In genomic region chr14:20754308-20754707, GRCh38 we compare ENCODE assay signal across 15 cellular contexts. TPM values are rescaled to one million over a fixed set of nuclear protein-coding genes. Genes with fewer than 3 reads are reported as not detected.
DNase-seq lines count a peak whose midpoint lies in the region; ATAC-seq and TF ChIP-seq lines count a peak whose summit lies in the region.
"Had no signal": no experiment of that assay in that cellular context is flagged by ENCODE, and none has a peak within 500 bp of the region (broad histone marks: within the 10 kb centered on the region; RNA-seq: fewer than 3 reads in every experiment).

No MANE protein-coding gene starts in this region.

- 86% methylated on average over 2 of the region's 2 CpGs for WGBS in right cardiac atrium
- WGBS in body of pancreas, 2 donors: 39 to 40% methylated on average over 2 of the region's 2 CpGs
- 57 to 64% methylated on average over 2 of the region's 2 CpGs for WGBS in thyroid gland, 2 donors

- H3K4me1 ChIP-seq in right cardiac atrium (ENCODE audit: control insufficient read depth, insufficient read depth, low read length): no peaks in the 10 kb centered on the region
- H3K4me1 ChIP-seq in body of pancreas: peaks cover 15% of the 10 kb centered on the region
- peaks cover 3 to 8% of the 10 kb centered on the region in 2 donors for H3K4me1 ChIP-seq in thyroid gland
- H3K4me1 ChIP-seq: BE2C had no signal

- H3K4me3 ChIP-seq in right cardiac atrium (ENCODE audit: low read length): no peak overlapping the region
- H3K4me3 ChIP-seq in body of pancreas: no peak overlapping the region
- H3K4me3 ChIP-seq in thyroid gland (replicated peaks in 1 of 3): no peak overlapping the region
- H3K4me3 ChIP-seq: GM12878, GM23248 had no signal

- H3K27ac ChIP-seq in right cardiac atrium (ENCODE audit: low read length): no peak overlapping the region
- H3K27ac ChIP-seq in body of pancreas: no peak overlapping the region
- H3K27ac ChIP-seq in thyroid gland: no peak overlapping the region
- H3K27ac ChIP-seq: C4-2B, GM23248 had no signal

- no peak for DNase-seq in Right ventricle myocardium superior
- no peak for DNase-seq in right cardiac atrium
- DNase-seq in body of pancreas: peak; percentile 18 to 60 (median 36)
- peak; percentile 58 for DNase-seq in left lobe of liver (ENCODE audit: low spot score)
- peak; percentile 17 to 18 for DNase-seq in thyroid gland
- DNase-seq in stimulated activated naive CD4-positive, alpha-beta T cell (lab: John Stamatoyannopoulos, UW): no peak
- no peak for DNase-seq in naive thymus-derived CD8-positive, alpha-beta T cell
- DNase-seq: BE2C; CD4-positive, alpha-beta memory T cell; DMS79; GM23248 had no signal

- H3K27me3 ChIP-seq in right cardiac atrium (ENCODE audit: control insufficient read depth, insufficient read depth) (no peaks in the 10 kb centered on the region), body of pancreas (no peaks in the 10 kb centered on the region), thyroid gland (no peaks in the 10 kb centered on the region)

- peaks cover 0 to 21% (median 6%) of the 10 kb centered on the region in 3 donors for H3K36me3 Mint-ChIP-seq in naive thymus-derived CD8-positive, alpha-beta T cell
- H3K36me3 Mint-ChIP-seq: CD4-positive, alpha-beta memory T cell had no signal

- TF ChIP-seq CTCF in body of pancreas (IDR thresholded peaks at IDR 0.05): no peak
- TF ChIP-seq CTCF in thyroid gland (IDR thresholded peaks at IDR 0.05): no peak

- POLR2A ChIA-PET in naive thymus-derived CD8-positive, alpha-beta T cell (lab: Charles Lee): no interaction called here

- intact Hi-C loops in Right ventricle myocardium superior (cut with DNase I) (no loop called here), right cardiac atrium (cut with DNase I) (no loop called here), body of pancreas (cut with DNase I) (no loop called here), thyroid gland (cut with DNase I) (no loop called here)

- H3K9me3 ChIP-seq in right cardiac atrium (ENCODE audit: control insufficient read depth, low read length): no peaks in the 10 kb centered on the region
- peaks cover 0 to 12% (median 0%) of the 10 kb centered on the region in 3 donors for H3K9me3 ChIP-seq in body of pancreas
- H3K9me3 ChIP-seq in thyroid gland: no peaks in the 10 kb centered on the region
- H3K9me3 ChIP-seq: BE2C had no signal

- H3K9me3 Mint-ChIP-seq in naive thymus-derived CD8-positive, alpha-beta T cell: peaks cover 0 to 25% (median 17%) of the 10 kb centered on the region in 9 donors

- ATAC-seq in Right ventricle myocardium superior (ENCODE audit: poor library complexity) (peak; percentile 91), right cardiac atrium (no peak), body of pancreas (peak; percentile 67), left lobe of liver (peak; percentile 97)
- ATAC-seq in naive thymus-derived CD8-positive, alpha-beta T cell: no peak
- ATAC-seq: GM12878, HCT116 had no signal

- no peak for TF ChIP-seq POLR2A in body of pancreas (IDR thresholded peaks at IDR 0.05)
- TF ChIP-seq POLR2A in thyroid gland (IDR thresholded peaks at IDR 0.05): no peak

- no peak overlapping the region for H3K4me3 Mint-ChIP-seq in naive thymus-derived CD8-positive, alpha-beta T cell
- H3K4me3 Mint-ChIP-seq: CD4-positive, alpha-beta memory T cell had no signal

- H3K27me3 Mint-ChIP-seq in naive thymus-derived CD8-positive, alpha-beta T cell: peaks cover 0 to 14% (median 6%) of the 10 kb centered on the region in 5 donors

- H3K36me3 ChIP-seq in body of pancreas (replicated peaks in 1 of 2; ENCODE audit: insufficient read depth in 1 of 2, low read depth in 2 of 2) (no peaks in the 10 kb centered on the region), thyroid gland (no peaks in the 10 kb centered on the region)
- H3K36me3 ChIP-seq: BE2C had no signal

- no peak overlapping the region for H3K27ac Mint-ChIP-seq in naive thymus-derived CD8-positive, alpha-beta T cell
- H3K27ac Mint-ChIP-seq: CD4-positive, alpha-beta memory T cell had no signal

- H3K4me1 Mint-ChIP-seq in naive thymus-derived CD8-positive, alpha-beta T cell: no peaks in the 10 kb centered on the region
- H3K4me1 Mint-ChIP-seq: CD4-positive, alpha-beta memory T cell had no signal

RNA-seq across cellular contexts. Expression of gene EDDM3A, which starts 8.6 kb away (rescaled TPM):
- total RNA-seq in Right ventricle myocardium superior (not detected), right cardiac atrium (not detected), body of pancreas (not detected), left lobe of liver (not detected), thyroid gland (not detected)
- not detected for polyA plus RNA-seq in right cardiac atrium
- not detected for total RNA-seq in naive thymus-derived CD8-positive, alpha-beta T cell
- not detected for polyA plus RNA-seq in naive thymus-derived CD8-positive, alpha-beta T cell
- total RNA-seq: CD4-positive, alpha-beta memory T cell; G401; GM12878; GM23248 had no signal
- polyA plus RNA-seq: CD4-positive, alpha-beta memory T cell; GM12878; GM23248 had no signal

RNA-seq across cellular contexts. Expression of gene EDDM3B, which starts 13.9 kb away (rescaled TPM):
- total RNA-seq in Right ventricle myocardium superior: not detected
- not detected for total RNA-seq in right cardiac atrium
- polyA plus RNA-seq in right cardiac atrium: not detected
- total RNA-seq in body of pancreas: not detected
- not detected for total RNA-seq in left lobe of liver
- total RNA-seq in thyroid gland: not detected
- total RNA-seq in naive thymus-derived CD8-positive, alpha-beta T cell: not detected
- not detected for polyA plus RNA-seq in naive thymus-derived CD8-positive, alpha-beta T cell
- total RNA-seq: CD4-positive, alpha-beta memory T cell; G401; GM12878; GM23248 had no signal
- polyA plus RNA-seq: CD4-positive, alpha-beta memory T cell; GM12878; GM23248 had no signal

RNA-seq across cellular contexts. Expression of gene RNASE6, which starts 26.8 kb away (rescaled TPM):
- total RNA-seq in Right ventricle myocardium superior: 6.4 TPM
- 10 to 100 TPM in 2 of 4 donors, 1 to 10 TPM in 2; 5.2 to 13.9 (median 8.6) TPM for total RNA-seq in right cardiac atrium
- 2.4 TPM for polyA plus RNA-seq in right cardiac atrium
- 1 to 10 TPM in 1 of 2 donors, not detected in 1; 9.6 TPM for total RNA-seq in body of pancreas
- 1.6 TPM for total RNA-seq in left lobe of liver
- 10 to 100 TPM in 1 of 4 donors, 1 to 10 TPM in 3; 1.8 to 13.2 (median 6.2) TPM for total RNA-seq in thyroid gland
- total RNA-seq in naive thymus-derived CD8-positive, alpha-beta T cell: under 1 TPM; 0.74 to 0.81 TPM
- polyA plus RNA-seq in naive thymus-derived CD8-positive, alpha-beta T cell: under 1 TPM; 0.43 to 0.80 (median 0.75) TPM
- total RNA-seq: G401, GM23248 had no signal
- polyA plus RNA-seq: GM23248 had no signal

RNA-seq across cellular contexts. Expression of gene RNASE1, which starts 48.3 kb away (rescaled TPM):
- 317 TPM for total RNA-seq in Right ventricle myocardium superior
- total RNA-seq in right cardiac atrium: 100 to 1,000 TPM; 256 to 394 (median 314) TPM
- 290 TPM for polyA plus RNA-seq in right cardiac atrium
- 100 to 1,000 TPM; 316 to 772 TPM for total RNA-seq in body of pancreas
- total RNA-seq in left lobe of liver: 21.4 TPM
- 100 to 1,000 TPM in 2 of 4 donors, 10 to 100 TPM in 2; 69.0 to 208 (median 133) TPM for total RNA-seq in thyroid gland
- 10 to 100 TPM in 1 of 2 experiments, 1 to 10 TPM in 1; 5.6 to 10.3 TPM for total RNA-seq in naive thymus-derived CD8-positive, alpha-beta T cell
- not detected for polyA plus RNA-seq in naive thymus-derived CD8-positive, alpha-beta T cell
- total RNA-seq: GM23248 had no signal
- polyA plus RNA-seq: CD4-positive, alpha-beta memory T cell; GM23248 had no signal

Comparison
In these comparisons a context has a peak if more than half of its experiments do, and no peak if none do; other contexts are left out.
1. ATAC-seq: peak in Right ventricle myocardium superior (single experiment), body of pancreas (single experiment) and left lobe of liver (single experiment); none in right cardiac atrium (0 of 2) and naive thymus-derived CD8-positive, alpha-beta T cell (0 of 2).
2. DNase-seq: peak in body of pancreas (4 of 4), left lobe of liver (single experiment) and thyroid gland (2 of 2); none in Right ventricle myocardium superior (single experiment), right cardiac atrium (0 of 3), stimulated activated naive CD4-positive, alpha-beta T cell (0 of 6) and naive thymus-derived CD8-positive, alpha-beta T cell (0 of 10).